In the genomic region with DNA sequence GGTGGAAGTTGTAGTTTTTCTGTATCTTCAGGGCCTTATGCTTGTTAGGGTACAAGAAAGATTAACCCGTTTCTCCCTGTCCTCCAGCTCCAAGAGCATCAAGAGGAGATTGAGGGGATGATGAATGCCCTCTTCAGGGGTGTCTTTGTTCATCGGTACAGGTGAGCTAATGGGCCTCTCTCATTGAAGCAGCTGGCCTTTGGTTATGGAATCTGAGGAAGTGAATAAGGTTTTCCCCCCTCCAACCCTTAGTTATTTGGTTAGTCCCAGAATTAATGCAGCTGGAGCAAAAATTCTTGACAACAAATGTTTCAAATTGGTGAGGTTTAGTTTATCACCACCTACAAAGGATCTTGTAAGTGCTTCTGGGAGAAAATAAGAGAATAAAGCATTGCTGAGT, we compare ENCODE assay signal across 1 cellular context.
TF ChIP-seq lines count a peak whose summit lies in the region.

No MANE protein-coding gene starts in this region.

TF ChIP-seq in HEK293, 187 proteins besides CTCF, POLR2A, EP300 and RAD21 (continued from another document):
- TF ChIP-seq, protein P1, sequence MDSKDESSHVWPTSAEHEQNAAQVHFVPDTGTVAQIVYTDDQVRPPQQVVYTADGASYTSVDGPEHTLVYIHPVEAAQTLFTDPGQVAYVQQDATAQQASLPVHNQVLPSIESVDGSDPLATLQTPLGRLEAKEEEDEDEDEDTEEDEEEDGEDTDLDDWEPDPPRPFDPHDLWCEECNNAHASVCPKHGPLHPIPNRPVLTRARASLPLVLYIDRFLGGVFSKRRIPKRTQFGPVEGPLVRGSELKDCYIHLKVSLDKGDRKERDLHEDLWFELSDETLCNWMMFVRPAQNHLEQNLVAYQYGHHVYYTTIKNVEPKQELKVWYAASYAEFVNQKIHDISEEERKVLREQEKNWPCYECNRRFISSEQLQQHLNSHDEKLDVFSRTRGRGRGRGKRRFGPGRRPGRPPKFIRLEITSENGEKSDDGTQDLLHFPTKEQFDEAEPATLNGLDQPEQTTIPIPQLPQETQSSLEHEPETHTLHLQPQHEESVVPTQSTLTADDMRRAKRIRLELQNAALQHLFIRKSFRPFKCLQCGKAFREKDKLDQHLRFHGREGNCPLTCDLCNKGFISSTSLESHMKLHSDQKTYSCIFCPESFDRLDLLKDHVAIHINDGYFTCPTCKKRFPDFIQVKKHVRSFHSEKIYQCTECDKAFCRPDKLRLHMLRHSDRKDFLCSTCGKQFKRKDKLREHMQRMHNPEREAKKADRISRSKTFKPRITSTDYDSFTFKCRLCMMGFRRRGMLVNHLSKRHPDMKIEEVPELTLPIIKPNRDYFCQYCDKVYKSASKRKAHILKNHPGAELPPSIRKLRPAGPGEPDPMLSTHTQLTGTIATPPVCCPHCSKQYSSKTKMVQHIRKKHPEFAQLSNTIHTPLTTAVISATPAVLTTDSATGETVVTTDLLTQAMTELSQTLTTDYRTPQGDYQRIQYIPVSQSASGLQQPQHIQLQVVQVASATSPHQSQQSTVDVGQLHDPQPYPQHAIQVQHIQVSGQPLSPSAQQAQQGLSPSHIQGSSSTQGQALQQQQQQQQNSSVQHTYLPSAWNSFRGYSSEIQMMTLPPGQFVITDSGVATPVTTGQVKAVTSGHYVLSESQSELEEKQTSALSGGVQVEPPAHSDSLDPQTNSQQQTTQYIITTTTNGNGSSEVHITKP (tag by site-specific recombination; IDR thresholded peaks at IDR 0.05) = peak; percentile 62
- TF ChIP-seq ZNF600 (tag by site-specific recombination; IDR thresholded peaks at IDR 0.05) (no peak), ZNF19 (tag by site-specific recombination; IDR thresholded peaks at IDR 0.05; ENCODE audit: low read depth) (no peak), ZNF548 (tag by site-specific recombination; IDR thresholded peaks at IDR 0.05) (no peak)
